ENCODE assay signal across 9 cellular contexts in the genomic region with DNA sequence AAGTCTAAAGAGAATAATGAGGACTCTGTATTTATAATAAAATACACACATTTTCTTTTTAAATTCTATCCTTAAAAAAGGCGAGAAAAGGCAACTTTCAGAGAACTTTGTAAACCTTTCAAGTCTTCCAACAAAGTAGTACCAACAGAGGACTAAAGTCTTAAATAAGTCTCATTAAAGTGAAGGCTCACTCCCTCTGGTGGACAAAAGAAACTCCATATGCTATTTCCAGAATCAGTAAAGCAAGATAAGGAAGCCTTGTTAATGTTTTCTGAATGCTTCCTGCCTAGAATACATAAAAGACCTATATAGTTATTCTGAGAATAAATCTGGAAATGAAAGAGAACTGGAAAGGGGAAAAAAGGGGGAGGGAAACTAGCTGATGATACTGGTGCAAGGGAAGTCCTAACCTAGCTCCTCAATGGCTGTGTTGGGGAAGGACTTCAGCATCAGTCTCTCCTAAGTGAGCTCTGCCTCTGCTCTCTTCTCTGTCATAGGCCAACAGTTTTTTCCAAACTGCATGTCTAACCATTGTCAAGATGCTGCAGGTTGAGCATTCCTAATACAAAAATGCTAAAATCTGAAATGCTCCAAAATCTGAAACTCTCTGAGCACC. TPM values are rescaled to one million over a fixed set of nuclear protein-coding genes. Genes with fewer than 3 reads are reported as not detected.
DNase-seq lines count a peak whose midpoint lies in the region; ATAC-seq and TF ChIP-seq lines count a peak whose summit lies in the region.
"Had no signal": no experiment of that assay in that cellular context is flagged by ENCODE, and none has a peak within 500 bp of the region (broad histone marks: within the 10 kb centered on the region; RNA-seq: fewer than 3 reads in every experiment).

No MANE protein-coding gene starts in this region.

- H3K4me1 Mint-ChIP-seq in CD8-positive, alpha-beta T cell (ENCODE audit: low read depth), result peaks cover 51% of the 10 kb centered on the region

- POLR2A ChIA-PET in CD8-positive, alpha-beta T cell (lab: Charles Lee), result interaction anchor here (1.0 to 1.3 kb wide), 2 partner anchors 178 to 184 kb away, joined by 4 to 5 read pairs; a partner anchor contains a TSS

- H3K27ac ChIP-seq in CD8-positive, alpha-beta T cell (ENCODE audit: low read depth, low read length), result no peak overlapping the region
- H3K27ac ChIP-seq in subcutaneous abdominal adipose tissue (ENCODE audit: low read depth, low read length), result peak overlapping the region; percentile 13
- H3K27ac ChIP-seq: SJCRH30 had no signal

- H3K9me3 ChIP-seq in CD8-positive, alpha-beta T cell (ENCODE audit: low read length), result no peaks in the 10 kb centered on the region
- H3K9me3 ChIP-seq in subcutaneous abdominal adipose tissue (ENCODE audit: control insufficient read depth in 5 of 5, low read length in 5 of 5), result no peaks in the 10 kb centered on the region
- H3K9me3 ChIP-seq: SJCRH30 had no signal

- no peak overlapping the region for H3K4me3 ChIP-seq in CD8-positive, alpha-beta T cell (ENCODE audit: low read depth, low read length)
- no peak overlapping the region for H3K4me3 ChIP-seq in subcutaneous abdominal adipose tissue (ENCODE audit: low read depth in 1 of 5, low read length in 5 of 5)
- H3K4me3 ChIP-seq: SJCRH30 had no signal

- no peaks in the 10 kb centered on the region for H3K9me3 Mint-ChIP-seq in CD8-positive, alpha-beta T cell

- peak; percentile 75 for TF ChIP-seq CTCF in CD8-positive, alpha-beta T cell (IDR thresholded peaks at IDR 0.05)

- H3K4me3 Mint-ChIP-seq in CD8-positive, alpha-beta T cell, result no peak overlapping the region

- CTCF ChIA-PET in CD8-positive, alpha-beta T cell (lab: Charles Lee), result interaction anchor here (0.9 to 2.4 kb wide), 7 partner anchors 8 to 397 kb away, joined by 3 to 8 read pairs (median 5); a partner anchor contains a TSS

- H3K4me1 ChIP-seq in CD8-positive, alpha-beta T cell (ENCODE audit: insufficient read depth, low read length), result peaks cover 4% of the 10 kb centered on the region
- peaks cover 0 to 57% (median 32%) of the 10 kb centered on the region in 5 donors for H3K4me1 ChIP-seq in subcutaneous abdominal adipose tissue (ENCODE audit: control insufficient read depth in 5 of 5, insufficient read depth in 5 of 5, low read length in 5 of 5)
- H3K4me1 ChIP-seq: SJCRH30 had no signal

- no peaks in the 10 kb centered on the region for H3K27me3 Mint-ChIP-seq in CD8-positive, alpha-beta T cell (ENCODE audit: low read depth)

- H3K27me3 ChIP-seq in CD8-positive, alpha-beta T cell (ENCODE audit: insufficient read depth, low read length), result no peaks in the 10 kb centered on the region
- H3K27me3 ChIP-seq in subcutaneous abdominal adipose tissue (ENCODE audit: control insufficient read depth in 5 of 5, insufficient read depth in 4 of 5, low read length in 5 of 5), result no peaks in the 10 kb centered on the region
- H3K27me3 ChIP-seq: SJCRH30 had no signal

- intact Hi-C loops in CD8-positive, alpha-beta T cell (cut with DNase I, micrococcal nuclease), result loop anchor here (1.0 to 2.0 kb wide), 6 partner anchors 197 to 397 kb away; no protein-coding TSS in a partner anchor

- no peak overlapping the region for H3K9ac ChIP-seq in subcutaneous abdominal adipose tissue (ENCODE audit: low read length in 5 of 5)

- H3K27ac Mint-ChIP-seq in CD8-positive, alpha-beta T cell, result peak overlapping the region; percentile 5

- peak; percentile 83 for ATAC-seq in CD8-positive, alpha-beta T cell
- ATAC-seq in GM18873 (IDR thresholded peaks at IDR 0.05; ENCODE audit: low FRiP score, unreplicated experiment), result peak; percentile 46
- peak; percentile 49 for ATAC-seq in HG03378 (IDR thresholded peaks at IDR 0.05; ENCODE audit: unreplicated experiment)

- H3K36me3 ChIP-seq in CD8-positive, alpha-beta T cell (ENCODE audit: insufficient read depth, low read length), result no peaks in the 10 kb centered on the region
- H3K36me3 ChIP-seq in subcutaneous abdominal adipose tissue (ENCODE audit: control insufficient read depth in 5 of 5, insufficient read depth in 5 of 5, low read length in 5 of 5), result peaks cover 0 to 3% (median 0%) of the 10 kb centered on the region in 5 donors

- peaks cover 21% of the 10 kb centered on the region for H3K36me3 Mint-ChIP-seq in CD8-positive, alpha-beta T cell

- no peak for DNase-seq in CD8-positive, alpha-beta T cell
- peak; percentile 72 for DNase-seq in NCI-H748 treated with DMSO at 0.1 percent for 48 hours (lab: John Stamatoyannopoulos, UW)
- DNase-seq in amniotic stem cell (lab: John Stamatoyannopoulos, UW), result peak; percentile 23
- DNase-seq in inferior parietal cortex (ENCODE audit: extremely low spot score), result peak; percentile 84
- DNase-seq in HuH-7 (ENCODE audit: low spot score), result no peak

RNA-seq across cellular contexts. Expression of a gene that starts 7.2 kb away (rescaled TPM):
- 10 to 100 TPM; 74.1 to 74.7 TPM for total RNA-seq in CD8-positive, alpha-beta T cell

Comparison
In these comparisons a context has a peak if more than half of its experiments do, and no peak if none do; other contexts are left out.
1. DNase-seq: peak in NCI-H748 treated with DMSO at 0.1 percent for 48 hours (single experiment), amniotic stem cell (single experiment) and inferior parietal cortex (single experiment); none in CD8-positive, alpha-beta T cell (0 of 7) and HuH-7 (single experiment).
2. Peak in every context shown above with its lines, with median percentiles within 50 percentile points of each other: ATAC-seq.